Comparison of ENCODE assay signal across 11 cellular contexts in the genomic region with DNA sequence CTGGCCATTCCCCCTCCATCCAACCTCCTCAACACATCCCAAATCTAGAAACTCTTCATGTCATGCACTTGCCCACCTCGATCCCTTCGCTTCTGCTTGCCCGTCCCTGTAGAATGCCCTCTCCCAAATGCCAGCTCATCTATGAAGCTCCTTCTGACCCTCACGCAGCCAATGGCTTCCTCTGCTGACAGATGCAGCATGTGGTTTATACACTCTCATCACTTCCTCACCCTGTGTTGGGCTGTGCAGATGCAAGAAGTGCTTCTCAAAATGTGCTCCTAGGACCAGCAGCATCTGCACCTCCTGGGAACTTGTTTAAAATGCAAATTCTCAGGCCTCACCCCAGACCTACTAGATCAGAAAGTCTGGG. TPM values are rescaled to one million over a fixed set of nuclear protein-coding genes. Genes with fewer than 3 reads are reported as not detected.
DNase-seq lines count a peak whose midpoint lies in the region; ATAC-seq and TF ChIP-seq lines count a peak whose summit lies in the region.
"Had no signal": no experiment of that assay in that cellular context is flagged by ENCODE, and none has a peak within 500 bp of the region (broad histone marks: within the 10 kb centered on the region; RNA-seq: fewer than 3 reads in every experiment).

No MANE protein-coding gene starts in this region.

- H3K79me2 ChIP-seq in OCI-LY3 (ENCODE audit: low read length), result no peaks in the 10 kb centered on the region

- peaks cover 11% of the 10 kb centered on the region; the same call in 1 of the 2 replicates for H3K27me3 ChIP-seq in OCI-LY3 (ENCODE audit: low read depth, low read length)
- no peaks in the 10 kb centered on the region for H3K27me3 ChIP-seq in MG63

- peak overlapping the region; percentile 39 for H3K9ac ChIP-seq in OCI-LY3 (ENCODE audit: low read length)

- peak overlapping the region; percentile 47; the same call in 1 of the 2 replicates for H2AFZ ChIP-seq in OCI-LY3 (ENCODE audit: low read depth, low read length)

- H3K27ac Mint-ChIP-seq in progenitor cell of endocrine pancreas, result no peak overlapping the region

- H3K36me3 Mint-ChIP-seq in progenitor cell of endocrine pancreas (ENCODE audit: insufficient read depth), result no peaks in the 10 kb centered on the region

- H3K4me3 ChIP-seq in OCI-LY3 (ENCODE audit: low read length), result peak overlapping the region; percentile 68
- H3K4me3 ChIP-seq in MG63, result no peak overlapping the region

- H3K27me3 Mint-ChIP-seq in progenitor cell of endocrine pancreas, result peaks cover 36% of the 10 kb centered on the region

- peak overlapping the region; percentile 56 for H3K27ac ChIP-seq in OCI-LY3 (ENCODE audit: low read length)

- TF ChIP-seq CTCF in OCI-LY3 (IDR thresholded peaks at IDR 0.05; ENCODE audit: low read depth, low read length) (no peak), progenitor cell of endocrine pancreas (IDR thresholded peaks at IDR 0.05; ENCODE audit: unreplicated experiment) (no peak)

- ATAC-seq in GM18498 (IDR thresholded peaks at IDR 0.05; ENCODE audit: unreplicated experiment) (peak; percentile 59), GM21786 (IDR thresholded peaks at IDR 0.05; ENCODE audit: unreplicated experiment) (peak; percentile 49)

- peak overlapping the region; percentile 83 for H3K4me2 ChIP-seq in OCI-LY3 (ENCODE audit: low read length)

- peaks cover 7% of the 10 kb centered on the region for H3K4me1 Mint-ChIP-seq in progenitor cell of endocrine pancreas (ENCODE audit: low read depth)

- peaks cover 42% of the 10 kb centered on the region for H3K4me1 ChIP-seq in OCI-LY3 (ENCODE audit: low read length)

- no peak overlapping the region for H3K4me3 Mint-ChIP-seq in progenitor cell of endocrine pancreas (ENCODE audit: low read depth)

- DNase-seq in kidney tubule cell (ENCODE audit: low spot score) (peak; percentile 25), progenitor cell of endocrine pancreas (ENCODE audit: low spot score, unreplicated experiment) (no peak), occipital lobe (lab: John Stamatoyannopoulos, UW) (no peak), MG63 (no peak)
- no peak for DNase-seq in activated CD8-positive, alpha-beta memory T cell treated with anti-CD3 and anti-CD28 coated beads, Interleukin-2, amount 50 U/mL, for 48 hours
- DNase-seq: central memory CD4-positive, alpha-beta T cell had no signal

- H3K9me3 Mint-ChIP-seq in progenitor cell of endocrine pancreas (ENCODE audit: low read depth), result no peaks in the 10 kb centered on the region

- H3K36me3 ChIP-seq in OCI-LY3 (replicated peaks; ENCODE audit: low read depth, low read length), result no peaks in the 10 kb centered on the region
- no peaks in the 10 kb centered on the region for H3K36me3 ChIP-seq in MG63

- no peaks in the 10 kb centered on the region for H3K9me3 ChIP-seq in OCI-LY3 (ENCODE audit: insufficient read depth, low read length)
- H3K9me3 ChIP-seq in MG63, result no peaks in the 10 kb centered on the region

- H4K20me1 ChIP-seq in OCI-LY3 (ENCODE audit: insufficient read depth, low read length), result no peaks in the 10 kb centered on the region

RNA-seq across cellular contexts. Expression of gene SEMA5B, which starts 51.7 kb away (rescaled TPM):
- 4.2 and 5.9 TPM in 2 replicates for total RNA-seq in progenitor cell of endocrine pancreas
- 9.8 TPM for total RNA-seq in occipital lobe
- total RNA-seq in MG63 (2014; rRNA removed; shearing (Covaris generic); ENCODE audit: low replicate concordance), result not detected in 2 replicates
- total RNA-seq: HT-29; T-helper 2 cell treated with Interferon-gamma antibody and Interleukin-4, amounts not matched to agents 100 ng/mL and 5 ng/mL, for 36 hours had no signal
